ENCODE assay signal across 22 cellular contexts in the genomic region with DNA sequence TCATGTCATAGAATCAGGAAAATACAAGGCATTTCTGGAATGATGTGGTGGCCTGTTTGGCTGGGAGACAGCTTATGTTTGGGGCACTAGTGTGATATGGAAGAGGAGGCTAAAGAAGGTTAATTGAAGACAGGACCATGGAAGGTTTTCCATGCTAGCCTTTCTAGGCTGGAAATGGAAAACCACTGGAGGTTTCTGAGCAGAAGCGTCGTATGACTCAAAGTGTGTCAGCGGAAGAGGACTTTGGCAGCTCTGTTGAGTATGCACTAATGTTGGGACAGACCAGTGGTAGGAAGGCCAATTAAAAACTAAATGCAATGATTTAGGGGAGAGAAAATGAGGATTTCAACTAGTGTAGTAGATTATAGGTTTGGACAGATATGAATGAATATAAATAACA.
DNase-seq lines count a peak whose midpoint lies in the region; FAIRE-seq and TF ChIP-seq lines count a peak whose summit lies in the region.
"Had no signal": no experiment of that assay in that cellular context is flagged by ENCODE, and none has a peak within 500 bp of the region (broad histone marks: within the 10 kb centered on the region; RNA-seq: fewer than 3 reads in every experiment).

No MANE protein-coding gene starts in this region.

- no peak overlapping the region for H3K27ac ChIP-seq in astrocyte (ENCODE audit: low read depth, low read length)
- H3K27ac ChIP-seq: body of pancreas, HL-60, lower lobe of right lung, psoas muscle had no signal

- H3K9me3 Mint-ChIP-seq in HFFc6, result no peaks in the 10 kb centered on the region
- no peaks in the 10 kb centered on the region for H3K9me3 Mint-ChIP-seq in astrocyte (ENCODE audit: unreplicated experiment)
- no peaks in the 10 kb centered on the region for H3K9me3 Mint-ChIP-seq in nephron
- H3K9me3 Mint-ChIP-seq: activated naive CD8-positive, alpha-beta T cell treated with anti-CD3 and anti-CD28 coated beads, Interleukin-2, amount 10 ng/mL, durations not matched to agents 7 days and 5 days; effector memory CD8-positive, alpha-beta T cell had no signal

- no peaks in the 10 kb centered on the region for H3K4me1 ChIP-seq in astrocyte (ENCODE audit: insufficient read depth, low read length)
- H3K4me1 ChIP-seq: body of pancreas, lower lobe of right lung had no signal

- no peaks in the 10 kb centered on the region for H3K79me2 ChIP-seq in astrocyte (ENCODE audit: insufficient read depth, low read length)

- no peak overlapping the region for H3K4me3 ChIP-seq in astrocyte (ENCODE audit: insufficient read depth, low read depth, low read length)
- H3K4me3 ChIP-seq: body of pancreas, lower lobe of right lung, psoas muscle had no signal

- no peaks in the 10 kb centered on the region for H3K27me3 ChIP-seq in astrocyte (ENCODE audit: insufficient read depth, low read length)
- H3K27me3 ChIP-seq: body of pancreas had no signal

- peak; percentile 22 for DNase-seq in AG20443 (ENCODE audit: low spot score)
- peak; percentile 60 for DNase-seq in HFFc6
- DNase-seq in astrocyte (ENCODE audit: low read depth), result peak; percentile 64
- DNase-seq in amniotic stem cell (lab: John Stamatoyannopoulos, UW), result no peak
- no peak for DNase-seq in NCI-H1436 treated with DMSO at 0.1 percent for 48 hours (lab: John Stamatoyannopoulos, UW)
- DNase-seq in NCI-H1694 treated with DMSO at 0.1 percent for 48 hours (lab: John Stamatoyannopoulos, UW), result no peak
- DNase-seq: activated CD4-positive, alpha-beta memory T cell treated with anti-CD3 and anti-CD28 coated beads, Interleukin-2, amount 10 ng/mL, durations not matched to agents 7 days and 5 days; activated naive CD8-positive, alpha-beta T cell treated with anti-CD3 and anti-CD28 coated beads, Interleukin-2, amount 10 ng/mL, durations not matched to agents 7 days and 5 days; body of pancreas; CD4-positive, CD25-positive, alpha-beta regulatory T cell; effector memory CD8-positive, alpha-beta T cell; islet precursor cell; lower lobe of right lung; NCI-H1105 treated with DMSO at 0.1 percent for 48 hours; NCI-H2081; NCI-H82; psoas muscle; SHP77 had no signal

- no peaks in the 10 kb centered on the region for H3K36me3 ChIP-seq in astrocyte (ENCODE audit: insufficient read depth, low read length)
- H3K36me3 ChIP-seq: lower lobe of right lung had no signal

- H2AFZ ChIP-seq in astrocyte (ENCODE audit: low read depth, low read length), result no peak overlapping the region

- H3K36me3 Mint-ChIP-seq in HFFc6 (ENCODE audit: low read depth), result no peaks in the 10 kb centered on the region; the same call in 1 of the 2 replicates
- no peaks in the 10 kb centered on the region for H3K36me3 Mint-ChIP-seq in astrocyte (ENCODE audit: low read depth, unreplicated experiment)
- no peaks in the 10 kb centered on the region for H3K36me3 Mint-ChIP-seq in nephron (ENCODE audit: low read depth)
- H3K36me3 Mint-ChIP-seq: activated naive CD8-positive, alpha-beta T cell treated with anti-CD3 and anti-CD28 coated beads, Interleukin-2, amount 10 ng/mL, durations not matched to agents 7 days and 5 days; CD4-positive, CD25-positive, alpha-beta regulatory T cell had no signal

- H4K20me1 ChIP-seq in astrocyte (ENCODE audit: insufficient read depth, low read length), result no peaks in the 10 kb centered on the region

- no peak for FAIRE-seq in astrocyte (lab: Jason Lieb, UNC)
- FAIRE-seq: D721Med, HepG2 had no signal

- no peak overlapping the region for H3K4me2 ChIP-seq in astrocyte (ENCODE audit: low read length)

- TF ChIP-seq CTCF in HFFc6 (IDR thresholded peaks at IDR 0.05), result no peak
- TF ChIP-seq CTCF in astrocyte (IDR thresholded peaks at IDR 0.05; ENCODE audit: insufficient read depth, low read depth, low read length), result no peak
- TF ChIP-seq CTCF in nephron (IDR thresholded peaks at IDR 0.05; ENCODE audit: unreplicated experiment in 3 of 3), result no peak

- no peaks in the 10 kb centered on the region for H3K9me3 ChIP-seq in astrocyte (ENCODE audit: insufficient read depth, low read depth, low read length)
- H3K9me3 ChIP-seq: body of pancreas, lower lobe of right lung, psoas muscle had no signal

- no peaks in the 10 kb centered on the region; the same call in 1 of the 2 replicates for H3K27me3 Mint-ChIP-seq in HFFc6 (ENCODE audit: insufficient read depth)
- H3K27me3 Mint-ChIP-seq in astrocyte (ENCODE audit: low read depth, unreplicated experiment), result no peaks in the 10 kb centered on the region
- no peaks in the 10 kb centered on the region for H3K27me3 Mint-ChIP-seq in nephron (ENCODE audit: low read depth)
- H3K27me3 Mint-ChIP-seq: activated CD4-positive, alpha-beta memory T cell treated with anti-CD3 and anti-CD28 coated beads, Interleukin-2, amount 10 ng/mL, durations not matched to agents 7 days and 5 days; activated naive CD8-positive, alpha-beta T cell treated with anti-CD3 and anti-CD28 coated beads, Interleukin-2, amount 10 ng/mL, durations not matched to agents 7 days and 5 days; CD4-positive, CD25-positive, alpha-beta regulatory T cell; effector memory CD8-positive, alpha-beta T cell had no signal

- H3K9ac ChIP-seq in astrocyte (ENCODE audit: low read length), result no peak overlapping the region

- H3K4me3 Mint-ChIP-seq in HFFc6 (peak overlapping the region; percentile 3), astrocyte (ENCODE audit: unreplicated experiment) (no peak overlapping the region), nephron (no peak overlapping the region)
- H3K4me3 Mint-ChIP-seq: activated CD4-positive, alpha-beta memory T cell treated with anti-CD3 and anti-CD28 coated beads, Interleukin-2, amount 10 ng/mL, durations not matched to agents 7 days and 5 days; activated naive CD8-positive, alpha-beta T cell treated with anti-CD3 and anti-CD28 coated beads, Interleukin-2, amount 10 ng/mL, durations not matched to agents 7 days and 5 days; CD4-positive, CD25-positive, alpha-beta regulatory T cell; effector memory CD8-positive, alpha-beta T cell had no signal

- H3K27ac Mint-ChIP-seq in HFFc6 (peak overlapping the region; percentile 59), astrocyte (ENCODE audit: unreplicated experiment) (no peak overlapping the region), nephron (peak overlapping the region in 2 of 3 experiments; percentile 11 to 13)
- H3K27ac Mint-ChIP-seq: activated CD4-positive, alpha-beta memory T cell treated with anti-CD3 and anti-CD28 coated beads, Interleukin-2, amount 10 ng/mL, durations not matched to agents 7 days and 5 days; activated naive CD8-positive, alpha-beta T cell treated with anti-CD3 and anti-CD28 coated beads, Interleukin-2, amount 10 ng/mL, durations not matched to agents 7 days and 5 days; CD4-positive, CD25-positive, alpha-beta regulatory T cell; effector memory CD8-positive, alpha-beta T cell had no signal

- H3K4me1 Mint-ChIP-seq in HFFc6 (ENCODE audit: low read depth) (peaks cover 66% of the 10 kb centered on the region), astrocyte (ENCODE audit: low read depth, unreplicated experiment) (peaks cover 4% of the 10 kb centered on the region), nephron (peaks cover 34% of the 10 kb centered on the region)
- H3K4me1 Mint-ChIP-seq: activated CD4-positive, alpha-beta memory T cell treated with anti-CD3 and anti-CD28 coated beads, Interleukin-2, amount 10 ng/mL, durations not matched to agents 7 days and 5 days; activated naive CD8-positive, alpha-beta T cell treated with anti-CD3 and anti-CD28 coated beads, Interleukin-2, amount 10 ng/mL, durations not matched to agents 7 days and 5 days; CD4-positive, CD25-positive, alpha-beta regulatory T cell had no signal

Comparison
In these comparisons a context has a peak if more than half of its experiments do, and no peak if none do; other contexts are left out.
1. DNase-seq: peak in AG20443 (single experiment), HFFc6 (single experiment) and astrocyte (single experiment); none in amniotic stem cell (single experiment), NCI-H1436 treated with DMSO at 0.1 percent for 48 hours (single experiment) and NCI-H1694 treated with DMSO at 0.1 percent for 48 hours (single experiment).